ENCODE assay signal across 8 cellular contexts in the genomic region with DNA sequence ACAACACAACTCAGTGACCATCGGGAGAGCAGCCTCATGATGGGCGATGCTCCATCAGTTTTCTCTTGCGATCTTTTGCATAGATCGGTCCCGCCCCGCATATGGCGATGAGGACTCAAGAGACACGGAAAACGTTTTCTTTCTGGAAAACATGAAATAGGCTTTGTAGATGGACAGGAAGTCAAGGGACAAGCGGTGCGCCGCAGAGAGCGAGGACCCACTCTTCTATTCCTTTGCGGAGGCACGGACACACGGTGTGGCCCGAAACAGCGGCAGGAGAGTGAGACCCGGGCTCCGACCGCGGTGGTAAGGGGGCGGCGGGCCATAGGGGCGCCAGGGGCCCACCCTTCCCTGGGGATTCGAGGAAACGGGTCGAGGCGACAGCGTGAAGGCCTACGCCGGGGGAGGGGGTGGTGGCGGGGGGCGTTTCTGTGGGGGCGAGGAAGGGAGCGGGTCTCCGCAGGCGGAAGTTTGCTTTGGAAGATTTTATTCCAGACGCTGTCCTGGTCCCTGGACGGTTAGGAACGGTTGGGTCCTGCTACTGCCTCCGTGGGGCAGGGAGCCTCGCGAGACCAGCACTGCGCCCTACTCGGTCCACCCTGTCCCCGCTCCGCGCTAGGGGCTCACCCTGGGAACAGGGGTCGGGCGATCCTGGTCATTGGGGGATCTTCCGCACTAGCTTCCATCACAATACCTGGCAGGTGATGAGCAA. TPM values are rescaled to one million over a fixed set of nuclear protein-coding genes. Genes with fewer than 3 reads are reported as not detected.
DNase-seq lines count a peak whose midpoint lies in the region; ATAC-seq and FAIRE-seq lines count a peak whose summit lies in the region.

No MANE protein-coding gene starts in this region.

- no peaks in the 10 kb centered on the region for H3K27me3 Mint-ChIP-seq in activated naive CD4-positive, alpha-beta T cell treated with anti-CD3 and anti-CD28 coated beads, Interleukin-2, amount 50 U/mL, for 24 hours

- H3K27ac ChIP-seq in small intestine (ENCODE audit: low read depth in 1 of 2, low read length in 1 of 2): peak overlapping the region in 1 of 2 donors; percentile 33

- H3K27me3 ChIP-seq in small intestine (ENCODE audit: control insufficient read depth in 2 of 2, insufficient read depth in 2 of 2, low read length in 2 of 2): no peaks in the 10 kb centered on the region

- H3K4me3 Mint-ChIP-seq in activated naive CD4-positive, alpha-beta T cell treated with anti-CD3 and anti-CD28 coated beads, Interleukin-2, amount 50 U/mL, for 24 hours: peak overlapping the region; percentile 98

- peaks cover 34% of the 10 kb centered on the region for H3K4me1 Mint-ChIP-seq in activated naive CD4-positive, alpha-beta T cell treated with anti-CD3 and anti-CD28 coated beads, Interleukin-2, amount 50 U/mL, for 24 hours

- H3K9me3 Mint-ChIP-seq in activated naive CD4-positive, alpha-beta T cell treated with anti-CD3 and anti-CD28 coated beads, Interleukin-2, amount 50 U/mL, for 24 hours: no peaks in the 10 kb centered on the region
- H3K9me3 Mint-ChIP-seq in activated naive CD4-positive, alpha-beta T cell treated with anti-CD3 and anti-CD28 coated beads, Interleukin-2, amount 50 U/mL, for 72 hours: no peaks in the 10 kb centered on the region

- H3K36me3 Mint-ChIP-seq in activated naive CD4-positive, alpha-beta T cell treated with anti-CD3 and anti-CD28 coated beads, Interleukin-2, amount 50 U/mL, for 24 hours: peaks cover 2% of the 10 kb centered on the region
- H3K36me3 Mint-ChIP-seq in activated naive CD4-positive, alpha-beta T cell treated with anti-CD3 and anti-CD28 coated beads, Interleukin-2, amount 50 U/mL, for 72 hours: peaks cover 6 to 7% of the 10 kb centered on the region in 2 donors

- no peak for DNase-seq in activated naive CD4-positive, alpha-beta T cell (lab: John Stamatoyannopoulos, UW)
- DNase-seq in NCI-H1092 (lab: John Stamatoyannopoulos, UW): peak; percentile 4
- DNase-seq in activated naive CD4-positive, alpha-beta T cell treated with anti-CD3 and anti-CD28 coated beads, Interleukin-2, amount 50 U/mL, for 72 hours (ENCODE audit: low spot score in 2 of 2): peak in 1 of 2 donors; percentile 22
- peak; percentile 17 for DNase-seq in small intestine

- H3K9me3 ChIP-seq in small intestine (ENCODE audit: control insufficient read depth, low read depth): no peaks in the 10 kb centered on the region

- peak in 1 of 2 donors; percentile 4 for ATAC-seq in activated naive CD4-positive, alpha-beta T cell treated with anti-CD3 and anti-CD28 coated beads, Interleukin-2, amount 50 U/mL, for 72 hours
- ATAC-seq in HG02981 (IDR thresholded peaks at IDR 0.05; ENCODE audit: unreplicated experiment) (no peak), GM18867 (IDR thresholded peaks at IDR 0.05; ENCODE audit: unreplicated experiment) (no peak)

- H3K27ac Mint-ChIP-seq in activated naive CD4-positive, alpha-beta T cell treated with anti-CD3 and anti-CD28 coated beads, Interleukin-2, amount 50 U/mL, for 24 hours: peak overlapping the region; percentile 96
- peak overlapping the region; percentile 89 to 98 for H3K27ac Mint-ChIP-seq in activated naive CD4-positive, alpha-beta T cell treated with anti-CD3 and anti-CD28 coated beads, Interleukin-2, amount 50 U/mL, for 72 hours

- H3K4me1 ChIP-seq in small intestine (ENCODE audit: control insufficient read depth in 2 of 2, insufficient read depth in 1 of 2, low read depth in 1 of 2, low read length in 1 of 2): no peaks in the 10 kb centered on the region

- FAIRE-seq in small intestine (lab: Jason Lieb, UNC): no peak

- WGBS in small intestine, 3 donors: 0 to 1% (median 1%) methylated on average over 46 to 52 of the region's 52 CpGs

- H3K4me3 ChIP-seq in iPS-11a (ENCODE audit: low read depth, low read length) (peak overlapping the region; percentile 86), small intestine (ENCODE audit: low read depth in 1 of 2, low read length in 2 of 2) (peak overlapping the region; percentile 77 to 85)

- no peaks in the 10 kb centered on the region for H3K36me3 ChIP-seq in small intestine (ENCODE audit: control insufficient read depth in 2 of 2, insufficient read depth in 2 of 2, low read length in 2 of 2)

RNA-seq across cellular contexts. Expression of gene TDRKH, which starts 0.8 kb away (rescaled TPM):
- 10 to 100 TPM; 25.1 to 30.7 TPM for total RNA-seq in activated naive CD4-positive, alpha-beta T cell treated with anti-CD3 and anti-CD28 coated beads, Interleukin-2, amount 50 U/mL, for 72 hours
- 1 to 10 TPM in 2 of 3 donors, under 1 TPM in 1; 0.22 to 4.2 (median 1.1) TPM for polyA plus RNA-seq in small intestine

RNA-seq across cellular contexts. Expression of gene LINGO4, which starts 14.1 kb away (rescaled TPM):
- under 1 TPM in 1 of 2 donors, not detected in 1; 0.72 TPM for total RNA-seq in activated naive CD4-positive, alpha-beta T cell treated with anti-CD3 and anti-CD28 coated beads, Interleukin-2, amount 50 U/mL, for 72 hours
- under 1 TPM in 1 of 3 donors, not detected in 2; 0.15 TPM for polyA plus RNA-seq in small intestine

RNA-seq across cellular contexts. Expression of gene MRPL9, which starts 27.8 kb away (rescaled TPM):
- 100 to 1,000 TPM; 114 to 143 TPM for total RNA-seq in activated naive CD4-positive, alpha-beta T cell treated with anti-CD3 and anti-CD28 coated beads, Interleukin-2, amount 50 U/mL, for 72 hours
- 10 to 100 TPM; 50.8 to 62.1 (median 52.7) TPM for polyA plus RNA-seq in small intestine

RNA-seq across cellular contexts. Expression of gene RORC, which starts 40.5 kb away (rescaled TPM):
- total RNA-seq in activated naive CD4-positive, alpha-beta T cell treated with anti-CD3 and anti-CD28 coated beads, Interleukin-2, amount 50 U/mL, for 72 hours: 10 to 100 TPM in 1 of 2 donors, 1 to 10 TPM in 1; 1.4 to 11.3 TPM
- 10 to 100 TPM in 2 of 3 donors, 1 to 10 TPM in 1; 5.4 to 15.2 (median 10.8) TPM for polyA plus RNA-seq in small intestine

RNA-seq across cellular contexts. Expression of gene C2CD4D, which starts 48.5 kb away (rescaled TPM):
- 1 to 10 TPM; 1.6 to 2.3 TPM for total RNA-seq in activated naive CD4-positive, alpha-beta T cell treated with anti-CD3 and anti-CD28 coated beads, Interleukin-2, amount 50 U/mL, for 72 hours
- polyA plus RNA-seq in small intestine: under 1 TPM in 1 of 3 donors, not detected in 2; 0.46 TPM

Comparison
In these comparisons a context has a peak if more than half of its experiments do, and no peak if none do; other contexts are left out.
1. DNase-seq: peak in NCI-H1092 (single experiment) and small intestine (single experiment); none in activated naive CD4-positive, alpha-beta T cell (0 of 4).